In genomic region chr10:102661614-102662133, GRCh38 we compare ENCODE assay signal across 9 cellular contexts. TPM values are rescaled to one million over a fixed set of nuclear protein-coding genes. Genes with fewer than 3 reads are reported as not detected.
DNase-seq lines count a peak whose midpoint lies in the region; ATAC-seq and TF ChIP-seq lines count a peak whose summit lies in the region.
"Had no signal": no experiment of that assay in that cellular context is flagged by ENCODE, and none has a peak within 500 bp of the region (broad histone marks: within the 10 kb centered on the region; RNA-seq: fewer than 3 reads in every experiment).

No MANE protein-coding gene starts in this region.

- no peaks in the 10 kb centered on the region for H3K27me3 ChIP-seq in GM06990 (replicated peaks; ENCODE audit: control insufficient read depth, insufficient read depth, low read length)
- no peaks in the 10 kb centered on the region for H3K27me3 ChIP-seq in mucosa of stomach (ENCODE audit: control insufficient read depth, insufficient read depth, low read length)
- H3K27me3 ChIP-seq in Karpas-422 (ENCODE audit: low read length) = no peaks in the 10 kb centered on the region

- no peak overlapping the region for H2AFZ ChIP-seq in Karpas-422 (ENCODE audit: low read length)

- peak overlapping the region; percentile 22 for H3K4me3 ChIP-seq in GM06990 (replicated peaks; ENCODE audit: low read depth, low read length)
- no peak overlapping the region for H3K4me3 ChIP-seq in HEK293 (ENCODE audit: low read depth, low read length)
- H3K4me3 ChIP-seq in mucosa of stomach (ENCODE audit: low read length) = no peak overlapping the region
- no peak overlapping the region for H3K4me3 ChIP-seq in Karpas-422 (ENCODE audit: low read length)
- H3K4me3 ChIP-seq: SK-N-MC had no signal

- TF ChIP-seq CTCF in GM06990 (IDR thresholded peaks at IDR 0.05; ENCODE audit: insufficient read depth, low read length, poor library complexity, severe bottlenecking) (no peak), HEK293 (tag by site-specific recombination; IDR thresholded peaks at IDR 0.05) (no peak)

- H3K27ac ChIP-seq in HEK293 (ENCODE audit: extremely low read depth, low read depth, low read length) (no peak overlapping the region), Karpas-422 (ENCODE audit: low read length) (no peak overlapping the region)
- H3K27ac ChIP-seq: SK-N-MC had no signal

- H3K27ac Mint-ChIP-seq in activated T-helper 1 cell treated with anti-CD3 and anti-CD28 coated beads, Interleukin-12 subunit alpha, Interleukin-12 subunit beta, Interleukin-2, Interleukin-4 antibody, amounts not matched to agents 30 ng/mL and 10 ng/mL and 1 ng/mL, durations not matched to agents 14 hours and 24 hours and 36 hours = peak overlapping the region; percentile 88

- H3K4me1 ChIP-seq in HEK293 (ENCODE audit: control insufficient read depth, insufficient read depth, low read length) = no peaks in the 10 kb centered on the region
- H3K4me1 ChIP-seq in mucosa of stomach (ENCODE audit: control insufficient read depth, insufficient read depth, low read length) = peaks cover 50% of the 10 kb centered on the region
- H3K4me1 ChIP-seq in Karpas-422 (ENCODE audit: low read length) = peaks cover 10% of the 10 kb centered on the region

- H3K79me2 ChIP-seq in Karpas-422 (ENCODE audit: low read length) = no peaks in the 10 kb centered on the region

- H3K9me2 ChIP-seq in Karpas-422 (replicated peaks; ENCODE audit: insufficient read depth, low read length) = no peaks in the 10 kb centered on the region

- POLR2A ChIA-PET in HEK293 (lab: Yijun Ruan, JAX) = interaction anchor here (0.5 to 1.5 kb wide), 3 partner anchors 14 to 149 kb away, joined by 3 to 7 read pairs (median 3); partner anchors contain the start of gene ARL3

- DNase-seq in GM06990 (ENCODE audit: extremely low read depth, insufficient read length) (no peak), NCI-H2107 treated with DMSO at 0.1 percent for 48 hours (lab: John Stamatoyannopoulos, UW; ENCODE audit: unreplicated experiment) (no peak), Karpas-422 (no peak), NCI-H2171 treated with DMSO at 0.1 percent for 48 hours (lab: John Stamatoyannopoulos, UW) (no peak)
- DNase-seq in activated T-helper 1 cell treated with anti-CD3 and anti-CD28 coated beads, Interleukin-12 subunit alpha, Interleukin-12 subunit beta, Interleukin-2, Interleukin-4 antibody, amounts not matched to agents 30 ng/mL and 10 ng/mL and 1 ng/mL, durations not matched to agents 14 hours and 24 hours and 36 hours (ENCODE audit: low spot score) = no peak

- no peak for ATAC-seq in HG02571 (IDR thresholded peaks at IDR 0.05; ENCODE audit: unreplicated experiment)

- H3K9me3 ChIP-seq in HEK293 (ENCODE audit: control insufficient read depth, insufficient read depth, low read depth, low read length) (no peaks in the 10 kb centered on the region), mucosa of stomach (ENCODE audit: control insufficient read depth, low read length) (no peaks in the 10 kb centered on the region), Karpas-422 (ENCODE audit: low read length) (no peaks in the 10 kb centered on the region)

- H3K4me2 ChIP-seq in Karpas-422 (ENCODE audit: low read depth, low read length, poor library complexity, severe bottlenecking) = no peak overlapping the region

- no peaks in the 10 kb centered on the region for H3K9me3 Mint-ChIP-seq in activated T-helper 1 cell treated with anti-CD3 and anti-CD28 coated beads, Interleukin-12 subunit alpha, Interleukin-12 subunit beta, Interleukin-2, Interleukin-4 antibody, amounts not matched to agents 30 ng/mL and 10 ng/mL and 1 ng/mL, durations not matched to agents 14 hours and 24 hours and 36 hours

- peaks cover 5% of the 10 kb centered on the region; the same call in 1 of the 2 replicates for H4K20me1 ChIP-seq in Karpas-422 (ENCODE audit: insufficient read depth, low read depth, low read length)

- H3K27me3 Mint-ChIP-seq in activated T-helper 1 cell treated with anti-CD3 and anti-CD28 coated beads, Interleukin-12 subunit alpha, Interleukin-12 subunit beta, Interleukin-2, Interleukin-4 antibody, amounts not matched to agents 30 ng/mL and 10 ng/mL and 1 ng/mL, durations not matched to agents 14 hours and 24 hours and 36 hours (ENCODE audit: insufficient read depth) = peaks cover 2% of the 10 kb centered on the region

- intact Hi-C loops in activated T-helper 1 cell treated with anti-CD3 and anti-CD28 coated beads, Interleukin-12 subunit alpha, Interleukin-12 subunit beta, Interleukin-2, Interleukin-4 antibody, amounts not matched to agents 30 ng/mL and 10 ng/mL and 1 ng/mL, durations not matched to agents 14 hours and 24 hours and 36 hours (cut with micrococcal nuclease) = loop anchor here (1.0 kb wide), 5 partner anchors 9 to 158 kb away; partner anchors contain the start of gene SUFU

- H3K4me3 Mint-ChIP-seq in activated T-helper 1 cell treated with anti-CD3 and anti-CD28 coated beads, Interleukin-12 subunit alpha, Interleukin-12 subunit beta, Interleukin-2, Interleukin-4 antibody, amounts not matched to agents 30 ng/mL and 10 ng/mL and 1 ng/mL, durations not matched to agents 14 hours and 24 hours and 36 hours = peak overlapping the region; percentile 62

- CTCF ChIA-PET in HEK293 (lab: Yijun Ruan, JAX) = interaction anchor here (2.0 kb wide), 1 partner anchor 8 kb away, joined by 15 read pairs; no protein-coding TSS in a partner anchor

- H3K36me3 Mint-ChIP-seq in activated T-helper 1 cell treated with anti-CD3 and anti-CD28 coated beads, Interleukin-12 subunit alpha, Interleukin-12 subunit beta, Interleukin-2, Interleukin-4 antibody, amounts not matched to agents 30 ng/mL and 10 ng/mL and 1 ng/mL, durations not matched to agents 14 hours and 24 hours and 36 hours (ENCODE audit: low read depth) = peaks cover 15% of the 10 kb centered on the region

- peaks cover 39% of the 10 kb centered on the region for H3K4me1 Mint-ChIP-seq in activated T-helper 1 cell treated with anti-CD3 and anti-CD28 coated beads, Interleukin-12 subunit alpha, Interleukin-12 subunit beta, Interleukin-2, Interleukin-4 antibody, amounts not matched to agents 30 ng/mL and 10 ng/mL and 1 ng/mL, durations not matched to agents 14 hours and 24 hours and 36 hours (ENCODE audit: low read depth)

- H3K9ac ChIP-seq in mucosa of stomach (ENCODE audit: low read length) (peak overlapping the region; percentile 43), Karpas-422 (ENCODE audit: low read length) (no peak overlapping the region)

- H3K36me3 ChIP-seq in GM06990 (ENCODE audit: control insufficient read depth, insufficient read depth, low read length) = peaks cover 10% of the 10 kb centered on the region
- peaks cover 0 to 17% of the 10 kb centered on the region in 2 experiments; a peak in 2 of 3 replicates for H3K36me3 ChIP-seq in HEK293 (ENCODE audit: control insufficient read depth in 2 of 2, insufficient read depth in 1 of 2, low read length in 2 of 2)
- H3K36me3 ChIP-seq in mucosa of stomach (ENCODE audit: control insufficient read depth, insufficient read depth, low read length) = peaks cover 4% of the 10 kb centered on the region
- peaks cover 9% of the 10 kb centered on the region for H3K36me3 ChIP-seq in Karpas-422 (ENCODE audit: insufficient read depth, low read length)

TF ChIP-seq in HEK293, 187 proteins besides CTCF, POLR2A, EP300 and RAD21 (continues in another document):
- TF ChIP-seq ZNF692 (tag by site-specific recombination; IDR thresholded peaks at IDR 0.05) (no peak), ZNF777 (tag by site-specific recombination; IDR thresholded peaks at IDR 0.05; ENCODE audit: borderline replicate concordance) (no peak), EGR2 (tag by site-specific recombination; IDR thresholded peaks at IDR 0.05; ENCODE audit: low read depth) (peak; percentile 73)

RNA-seq across cellular contexts. Expression of gene TRIM8, which starts 17.4 kb away (rescaled TPM):
- total RNA-seq in activated T-helper 1 cell treated with anti-CD3 and anti-CD28 coated beads, Interleukin-12 subunit alpha, Interleukin-12 subunit beta, Interleukin-2, Interleukin-4 antibody, amounts not matched to agents 30 ng/mL and 10 ng/mL and 1 ng/mL, durations not matched to agents 14 hours and 24 hours and 36 hours = 108 and 111 TPM in 2 replicates
- total RNA-seq in Karpas-422 (2014; rRNA removed; shearing (Covaris generic); ENCODE audit: low replicate concordance) = 94.4 and 111 TPM in 2 replicates

RNA-seq across cellular contexts. Expression of gene ARL3, which starts 52.5 kb away (rescaled TPM):
- total RNA-seq in activated T-helper 1 cell treated with anti-CD3 and anti-CD28 coated beads, Interleukin-12 subunit alpha, Interleukin-12 subunit beta, Interleukin-2, Interleukin-4 antibody, amounts not matched to agents 30 ng/mL and 10 ng/mL and 1 ng/mL, durations not matched to agents 14 hours and 24 hours and 36 hours = 6.6 and 6.8 TPM in 2 replicates
- total RNA-seq in Karpas-422 (2014; rRNA removed; shearing (Covaris generic); ENCODE audit: low replicate concordance) = 4.6 and 6.6 TPM in 2 replicates

RNA-seq across cellular contexts. Expression of gene SFXN2, which starts 52.8 kb away (rescaled TPM):
- total RNA-seq in activated T-helper 1 cell treated with anti-CD3 and anti-CD28 coated beads, Interleukin-12 subunit alpha, Interleukin-12 subunit beta, Interleukin-2, Interleukin-4 antibody, amounts not matched to agents 30 ng/mL and 10 ng/mL and 1 ng/mL, durations not matched to agents 14 hours and 24 hours and 36 hours = 39.5 and 44.0 TPM in 2 replicates
- 10.2 and 25.8 TPM in 2 replicates for total RNA-seq in Karpas-422 (2014; rRNA removed; shearing (Covaris generic); ENCODE audit: low replicate concordance)
